In the genomic region with DNA sequence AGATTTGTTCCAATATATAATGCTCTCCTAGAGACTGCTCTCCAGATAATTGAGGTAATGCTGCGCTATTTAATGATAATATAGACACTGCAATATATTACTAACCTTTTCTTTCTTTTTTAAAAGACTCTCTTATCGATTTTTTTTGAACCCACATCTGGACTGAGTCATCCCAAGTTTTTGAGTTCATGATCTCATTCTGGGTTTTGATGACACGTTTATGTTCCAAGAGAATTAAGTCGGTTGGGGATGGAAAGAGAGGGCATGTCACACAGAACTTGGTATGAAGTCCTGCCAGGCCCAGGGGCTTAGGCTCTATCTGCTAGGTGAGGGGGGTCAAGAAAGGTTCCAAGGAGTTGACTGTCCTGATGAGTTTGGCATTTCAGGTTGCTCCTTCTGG, we compare ENCODE assay signal across 22 cellular contexts.
"Had no signal": no experiment of that assay in that cellular context is flagged by ENCODE, and none has a peak within 500 bp of the region (broad histone marks: within the 10 kb centered on the region; RNA-seq: fewer than 3 reads in every experiment).

No MANE protein-coding gene starts in this region.

- ATAC-seq: effector memory CD8-positive, alpha-beta T cell; gastrocnemius medialis; heart left ventricle; left lobe of liver; naive thymus-derived CD4-positive, alpha-beta T cell; psoas muscle; right cardiac atrium; stimulated activated naive B cell treated with anti-CD40 and anti-IgM and Interleukin-4, amounts not matched to agents 10 μg/mL and 1 μg/mL and 100 μg/mL, for 72 hours had no signal

- DNase-seq: cortex of kidney; effector memory CD8-positive, alpha-beta T cell; erythroblast; esophagus squamous epithelium; gastrocnemius medialis; heart left ventricle; kidney; mesendoderm; midbrain; naive thymus-derived CD4-positive, alpha-beta T cell; psoas muscle; right cardiac atrium; spleen; stimulated activated CD4-positive, alpha-beta T cell treated with anti-CD3 and anti-CD28 coated beads, Interleukin-4, amount 100 ng/mL, for 4 hours; stimulated activated naive B cell treated with anti-CD40 and anti-IgM and Interleukin-4, amounts not matched to agents 10 μg/mL and 1 μg/mL and 100 μg/mL, for 72 hours; upper lobe of left lung had no signal

- H3K9me3 ChIP-seq: esophagus squamous epithelium, gastrocnemius medialis, psoas muscle, thoracic aorta, tibial nerve, upper lobe of left lung had no signal

- H3K4me2 ChIP-seq: hepatocyte, neural progenitor cell had no signal

- H3K4me1 ChIP-seq: esophagus squamous epithelium, gastrocnemius medialis, heart left ventricle, neural progenitor cell, psoas muscle, spleen, tibial nerve, upper lobe of left lung had no signal

- H3K9ac ChIP-seq: neural progenitor cell had no signal

- H3K79me2 ChIP-seq: hepatocyte had no signal

- H2AFZ ChIP-seq: hepatocyte, neural progenitor cell had no signal

- H3K36me3 ChIP-seq: esophagus squamous epithelium, gastrocnemius medialis, heart left ventricle, neural progenitor cell, spleen, thoracic aorta, tibial nerve, upper lobe of left lung had no signal

- H3K27me3 ChIP-seq: esophagus squamous epithelium, gastrocnemius medialis, hepatocyte, neural progenitor cell, spleen, tibial nerve, upper lobe of left lung had no signal

- H3K4me3 ChIP-seq: esophagus squamous epithelium, gastrocnemius medialis, heart left ventricle, hepatocyte, neural progenitor cell, psoas muscle, skin epidermis, spleen, thoracic aorta, tibial nerve, upper lobe of left lung had no signal

- H3K27ac ChIP-seq: esophagus squamous epithelium, gastrocnemius medialis, heart left ventricle, hepatocyte, neural progenitor cell, psoas muscle, skin epidermis, spleen, thoracic aorta, tibial nerve, upper lobe of left lung had no signal
